ENCODE assay signal across 8 cellular contexts in the genomic region with DNA sequence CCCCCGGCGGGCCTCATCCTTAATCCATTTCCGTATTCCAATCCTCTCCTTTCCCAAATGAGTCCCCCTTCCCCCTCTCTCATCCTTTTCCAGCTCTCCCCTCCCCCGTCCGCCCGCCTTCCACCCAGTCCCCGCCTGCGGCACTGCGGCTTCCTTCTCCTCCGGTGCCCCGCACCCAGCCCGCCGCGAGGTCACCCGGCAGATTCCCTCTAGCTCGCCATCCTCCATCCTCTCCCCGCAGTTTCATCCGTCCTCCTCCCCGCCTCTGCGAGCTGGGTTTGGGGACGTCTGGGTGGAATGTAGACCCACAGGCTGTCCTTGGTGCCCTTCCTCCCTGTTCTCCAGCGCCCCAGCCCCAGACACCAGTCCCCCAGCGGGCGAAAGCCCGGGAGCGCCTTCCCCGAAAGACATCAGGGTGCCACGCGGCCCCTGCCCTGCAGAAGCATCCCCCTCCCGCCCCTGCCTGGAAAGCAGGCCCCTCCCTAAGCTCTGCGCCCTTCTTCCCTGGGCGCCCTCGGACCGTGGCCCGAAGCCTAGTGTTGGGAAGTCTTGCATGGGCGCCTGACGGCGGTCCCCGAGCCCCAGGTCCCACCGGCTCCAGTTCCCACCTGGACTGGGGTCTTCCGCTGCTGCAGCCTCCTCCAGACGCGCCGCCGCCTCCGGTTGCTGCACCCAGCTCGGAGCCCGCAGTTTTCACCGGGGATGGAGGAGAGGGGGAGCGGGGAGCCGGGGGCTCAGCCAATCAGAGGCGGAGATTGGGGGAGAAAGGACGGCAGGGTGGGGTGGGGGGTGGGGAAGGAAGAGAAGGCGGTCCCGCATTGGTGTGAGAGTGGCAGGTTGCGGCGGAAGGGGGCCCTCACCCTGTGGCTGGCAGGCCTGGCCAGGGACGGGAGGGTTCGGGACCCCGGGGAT. TPM values are rescaled to one million over a fixed set of nuclear protein-coding genes. Genes with fewer than 3 reads are reported as not detected.
DNase-seq lines count a peak whose midpoint lies in the region; ATAC-seq, FAIRE-seq and TF ChIP-seq lines count a peak whose summit lies in the region.

A gene (minus strand): TSS at position 668 of the 912 bp plus-strand sequence. CDS start 2,267 bp downstream, outside the sequence.

- peaks cover 5 to 20% of the 10 kb centered on the region in 2 experiments; a peak in 3 of 5 replicates for H3K4me1 ChIP-seq in K562 (replicated peaks in 1 of 2; ENCODE audit: control insufficient read depth in 2 of 2, insufficient read depth in 2 of 2, low read length in 2 of 2)

- H3K27me3 Mint-ChIP-seq in IgD-negative memory B cell = peaks cover 55% of the 10 kb centered on the region

- TF ChIP-seq CTCF in AG09309 (IDR thresholded peaks at IDR 0.05; ENCODE audit: control insufficient read depth, insufficient read depth, low read depth, low read length, missing control alignments) (no peak), K562 (IDR thresholded peaks at IDR 0.05 in 2 of 3, conservative IDR thresholded peaks at IDR 0.05 in 1 of 3; ENCODE audit: insufficient read depth in 2 of 3, low read depth in 1 of 3, low read length in 3 of 3) (no peak)

- DNase-seq in AG09309 (ENCODE audit: low read depth) (no peak), K562 (ENCODE audit: extremely low read depth in 1 of 4, low spot score in 3 of 4) (peak in 1 of 4 experiments; percentile 25), left kidney (ENCODE audit: low read depth, low spot score) (peak; percentile 76), stromal cell of bone marrow (ENCODE audit: low read depth) (peak; percentile 49), NOMO-1 (lab: John Stamatoyannopoulos, UW; ENCODE audit: unreplicated experiment in 2 of 2) (no peak), germinal center (ENCODE audit: low spot score) (no peak)

- no peak within 1 kb of the TSS for H3K4me2 ChIP-seq in K562 (ENCODE audit: insufficient read depth, low read length)

- H4K20me1 ChIP-seq in K562 (replicated peaks; ENCODE audit: control insufficient read depth, insufficient read depth, low read length) = 0 out of 2 replicates have a peak, but pooled peaks cover 2% of the 10 kb centered on the region

- H3K4me3 Mint-ChIP-seq in IgD-negative memory B cell = peak within 1 kb of the TSS in 3 of 4 donors; percentile 12 to 65 (median 63)

- POLR2A ChIA-PET in K562 (lab: Yijun Ruan, JAX) = interaction anchor here (0.6 to 1.0 kb wide), 2 partner anchors 14 to 560 kb away, joined by 3 read pairs; no protein-coding TSS in a partner anchor

- H3K9ac ChIP-seq in K562 (ENCODE audit: insufficient read depth in 1 of 2, low read depth in 2 of 2, low read length in 2 of 2) = no peak within 1 kb of the TSS

- intact Hi-C loops in K562 (cut with micrococcal nuclease) = no loop called here

- no peak within 1 kb of the TSS for H3K27ac Mint-ChIP-seq in IgD-negative memory B cell

- 43% methylated on average over 29 of the region's 60 CpGs for WGBS in K562 (ENCODE audit: insufficient coverage, low coverage, missing lambda C conversion rate)

- H3K9me3 ChIP-seq in K562 (replicated peaks; ENCODE audit: control insufficient read depth, insufficient read depth, low read depth, low read length) = no peaks in the 10 kb centered on the region

- no peaks in the 10 kb centered on the region for H3K36me3 Mint-ChIP-seq in IgD-negative memory B cell

- BruUV-seq in K562 (replicated peaks; lab: Mats Ljungman, UMichigan) = no TSS peak

- H3K4me1 Mint-ChIP-seq in IgD-negative memory B cell = peaks cover 0 to 4% (median 3%) of the 10 kb centered on the region in 3 donors

- FAIRE-seq in K562 (lab: Jason Lieb, UNC) = no peak

- CTCF ChIA-PET in K562 (lab: Yijun Ruan, JAX; ENCODE audit: low intra/inter-chr PET ratio) = no interaction called here

- no peak for TF ChIP-seq POLR2A in K562 (conservative IDR thresholded peaks at IDR 0.05)

- no peaks in the 10 kb centered on the region for H3K9me1 ChIP-seq in K562 (ENCODE audit: control insufficient read depth, insufficient read depth, low read length)

- peaks cover 0 to 2% (median 0%) of the 10 kb centered on the region in 3 donors for H3K9me3 Mint-ChIP-seq in IgD-negative memory B cell

- in situ Hi-C loops in K562 (cut with MboI) = no loop called here

- no peak within 1 kb of the TSS for H2AFZ ChIP-seq in K562 (ENCODE audit: low read depth, low read length)

- H3K79me2 ChIP-seq in K562 (ENCODE audit: control insufficient read depth, insufficient read depth, low read length) = no peaks in the 10 kb centered on the region

- no peak for TF ChIP-seq EP300 in K562 (IDR thresholded peaks at IDR 0.05; ENCODE audit: low read length)

- no peak for TF ChIP-seq RAD21 in K562 (CRISPR knock-in tag; conservative IDR thresholded peaks at IDR 0.05 in 1 of 2, IDR thresholded peaks at IDR 0.05 in 1 of 2)

- no peak for ATAC-seq in K562
- ATAC-seq in HG03521 (IDR thresholded peaks at IDR 0.05; ENCODE audit: unreplicated experiment) = no peak

- H3K27me3 ChIP-seq in K562 (ENCODE audit: control insufficient read depth in 2 of 2, insufficient read depth in 2 of 2, low read length in 2 of 2) = peaks cover 0 to 16% of the 10 kb centered on the region in 2 experiments; a peak in 1 of 5 replicates

- H3K4me3 ChIP-seq in AG09309 (ENCODE audit: control insufficient read depth, low read depth, low read length) (peak within 1 kb of the TSS; percentile 89), K562 (no peak within 1 kb of the TSS)

- H3K36me3 ChIP-seq in K562 (ENCODE audit: control insufficient read depth, insufficient read depth, low read length) = no peaks in the 10 kb centered on the region

- no peak within 1 kb of the TSS for H3K27ac ChIP-seq in K562 (ENCODE audit: extremely low read depth, low read depth, low read length)

TF ChIP-seq in K562, 482 proteins besides CTCF, POLR2A, EP300 and RAD21:
- TF ChIP-seq, protein P1, sequence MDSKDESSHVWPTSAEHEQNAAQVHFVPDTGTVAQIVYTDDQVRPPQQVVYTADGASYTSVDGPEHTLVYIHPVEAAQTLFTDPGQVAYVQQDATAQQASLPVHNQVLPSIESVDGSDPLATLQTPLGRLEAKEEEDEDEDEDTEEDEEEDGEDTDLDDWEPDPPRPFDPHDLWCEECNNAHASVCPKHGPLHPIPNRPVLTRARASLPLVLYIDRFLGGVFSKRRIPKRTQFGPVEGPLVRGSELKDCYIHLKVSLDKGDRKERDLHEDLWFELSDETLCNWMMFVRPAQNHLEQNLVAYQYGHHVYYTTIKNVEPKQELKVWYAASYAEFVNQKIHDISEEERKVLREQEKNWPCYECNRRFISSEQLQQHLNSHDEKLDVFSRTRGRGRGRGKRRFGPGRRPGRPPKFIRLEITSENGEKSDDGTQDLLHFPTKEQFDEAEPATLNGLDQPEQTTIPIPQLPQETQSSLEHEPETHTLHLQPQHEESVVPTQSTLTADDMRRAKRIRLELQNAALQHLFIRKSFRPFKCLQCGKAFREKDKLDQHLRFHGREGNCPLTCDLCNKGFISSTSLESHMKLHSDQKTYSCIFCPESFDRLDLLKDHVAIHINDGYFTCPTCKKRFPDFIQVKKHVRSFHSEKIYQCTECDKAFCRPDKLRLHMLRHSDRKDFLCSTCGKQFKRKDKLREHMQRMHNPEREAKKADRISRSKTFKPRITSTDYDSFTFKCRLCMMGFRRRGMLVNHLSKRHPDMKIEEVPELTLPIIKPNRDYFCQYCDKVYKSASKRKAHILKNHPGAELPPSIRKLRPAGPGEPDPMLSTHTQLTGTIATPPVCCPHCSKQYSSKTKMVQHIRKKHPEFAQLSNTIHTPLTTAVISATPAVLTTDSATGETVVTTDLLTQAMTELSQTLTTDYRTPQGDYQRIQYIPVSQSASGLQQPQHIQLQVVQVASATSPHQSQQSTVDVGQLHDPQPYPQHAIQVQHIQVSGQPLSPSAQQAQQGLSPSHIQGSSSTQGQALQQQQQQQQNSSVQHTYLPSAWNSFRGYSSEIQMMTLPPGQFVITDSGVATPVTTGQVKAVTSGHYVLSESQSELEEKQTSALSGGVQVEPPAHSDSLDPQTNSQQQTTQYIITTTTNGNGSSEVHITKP (IDR thresholded peaks at IDR 0.05; ENCODE audit: partially characterized antibody) = peak; percentile 61
- TF ChIP-seq, protein P2, sequence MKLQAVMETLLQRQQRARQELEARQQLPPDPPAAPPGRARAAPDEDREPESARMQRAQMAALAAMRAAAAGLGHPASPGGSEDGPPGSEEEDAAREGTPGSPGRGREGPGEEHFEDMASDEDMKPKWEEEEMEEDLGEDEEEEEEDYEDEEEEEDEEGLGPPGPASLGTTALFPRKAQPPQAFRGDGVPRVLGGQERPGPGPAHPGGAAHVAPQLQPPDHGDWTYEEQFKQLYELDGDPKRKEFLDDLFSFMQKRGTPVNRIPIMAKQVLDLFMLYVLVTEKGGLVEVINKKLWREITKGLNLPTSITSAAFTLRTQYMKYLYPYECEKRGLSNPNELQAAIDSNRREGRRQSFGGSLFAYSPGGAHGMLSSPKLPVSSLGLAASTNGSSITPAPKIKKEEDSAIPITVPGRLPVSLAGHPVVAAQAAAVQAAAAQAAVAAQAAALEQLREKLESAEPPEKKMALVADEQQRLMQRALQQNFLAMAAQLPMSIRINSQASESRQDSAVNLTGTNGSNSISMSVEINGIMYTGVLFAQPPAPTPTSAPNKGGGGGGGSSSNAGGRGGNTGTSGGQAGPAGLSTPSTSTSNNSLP (IDR thresholded peaks at IDR 0.05; ENCODE audit: borderline replicate concordance, low read depth, low read length) = no peak

RNA-seq across cellular contexts. Expression of the gene that starts here (rescaled TPM):
- polyA plus RNA-seq in IgD-negative memory B cell (not detected), K562 (2011; rRNA removed) (not detected in 2 replicates), K562 (2014; fragmentation: Illumina TruSeq; extraction: Trizol) (not detected in 2 replicates), K562 (2014; fragmentation: Nextera tagmentation; extraction: Ambion mirVana) (not detected), K562 (2014; rRNA removed) (not detected in 2 replicates)
- total RNA-seq in K562 (2011; cell fraction: chromatin; rRNA removed; ENCODE audit: low replicate concordance) = 0.09 TPM in 1 of 2 replicates, not detected in the other
- total RNA-seq in K562 (2011; cell fraction: nucleolus; rRNA removed) = 0.17 and 0.39 TPM in 2 replicates
- total RNA-seq in K562 (2011; cell fraction: nucleoplasm; rRNA removed) = 0.07 and 0.38 TPM in 2 replicates
- total RNA-seq in K562 (2014; rRNA removed) (0.18 and 0.29 TPM in 2 replicates), K562 (2014; rRNA removed; fragmentation: Illumina TruSeq; extraction: Trizol) (0.06 and 0.15 TPM in 2 replicates), K562 (2015; rRNA removed; fragmentation: Illumina TruSeq; extraction: Trizol) (0.07 and 0.08 TPM in 2 replicates), K562 (2021) (0.20 and 0.40 TPM in 2 replicates)
- 0.12 TPM in 1 of 2 replicates, not detected in the other for polyA plus RNA-seq in K562 (2011; cell fraction: cytosol; rRNA removed)
- 0.10 TPM in 1 of 2 replicates, not detected in the other for polyA plus RNA-seq in K562 (2011; cell fraction: nucleus; rRNA removed)
- not detected in 2 replicates for polyA plus RNA-seq in K562 (2012)
- polyA minus RNA-seq in K562 (2011; rRNA and poly(A)+ RNA removed) = 0.06 and 0.11 TPM in 2 replicates
- polyA minus RNA-seq in K562 (2011; cell fraction: cytosol; rRNA and poly(A)+ RNA removed) = not detected in 2 replicates
- under 0.01 and 0.11 TPM in 2 replicates for polyA minus RNA-seq in K562 (2011; cell fraction: nucleus; rRNA and poly(A)+ RNA removed)

Comparison
In these comparisons a context has a peak if more than half of its experiments do, and no peak if none do; other contexts are left out.
1. DNase-seq: peak in left kidney (single experiment) and stromal cell of bone marrow (single experiment); none in AG09309 (single experiment), NOMO-1 (0 of 2) and germinal center (single experiment).